20 cellular contexts compared by ENCODE assay signal in the genomic region with DNA sequence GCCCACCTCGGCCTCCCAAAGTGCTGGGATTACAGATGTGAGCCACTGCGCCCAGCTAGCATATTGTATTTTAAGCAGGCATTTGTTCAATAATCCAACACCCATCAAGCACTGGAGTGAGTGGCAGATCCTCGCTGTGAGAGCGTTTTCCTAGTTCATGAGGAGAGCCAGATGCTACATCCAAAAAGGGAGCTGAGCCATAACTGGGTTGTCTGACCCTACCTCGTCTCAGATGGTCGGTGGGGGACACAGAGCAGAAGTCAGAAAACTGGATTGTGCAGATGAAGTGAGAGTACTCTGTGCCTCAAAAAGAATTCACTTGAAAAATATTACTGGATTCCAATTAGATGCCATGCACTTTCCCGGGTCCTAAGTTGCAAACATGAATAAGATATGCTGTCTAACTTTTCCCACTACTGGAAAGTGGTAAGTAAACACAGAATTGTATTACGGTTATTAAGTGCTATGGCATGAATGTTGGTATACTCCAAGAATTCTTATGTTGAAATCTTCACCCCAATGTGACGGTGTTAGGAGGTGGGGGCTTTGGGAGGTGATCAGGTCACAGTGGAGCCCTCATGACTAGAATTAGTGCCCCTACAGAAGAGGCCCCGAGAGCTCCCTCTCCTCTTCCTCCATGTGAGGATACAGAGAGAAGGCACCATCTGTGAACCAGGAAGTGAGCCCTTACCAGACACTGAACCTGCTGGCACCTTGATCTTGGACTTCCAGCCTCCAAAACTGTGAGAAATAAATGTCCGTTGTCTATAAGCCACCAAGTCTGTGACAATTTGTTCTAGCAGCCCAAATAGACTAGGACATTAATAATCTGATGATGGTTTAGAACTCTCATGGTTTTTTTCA. TPM values are rescaled to one million over a fixed set of nuclear protein-coding genes. Genes with fewer than 3 reads are reported as not detected.
"Had no signal": no experiment of that assay in that cellular context is flagged by ENCODE, and none has a peak within 500 bp of the region (broad histone marks: within the 10 kb centered on the region; RNA-seq: fewer than 3 reads in every experiment).

No MANE protein-coding gene starts in this region.

- H3K4me3 ChIP-seq: ascending aorta, gastrocnemius medialis, smooth muscle cell, testis had no signal

- DNase-seq: activated CD4-positive, alpha-beta T cell treated with anti-CD3 and anti-CD28 coated beads for 1 hour; activated CD4-positive, alpha-beta T cell treated with anti-CD3 and anti-CD28 coated beads, Interleukin-2, amount 50 U/mL, for 4 hours; activated effector memory CD4-positive, alpha-beta T cell treated with anti-CD3 and anti-CD28 coated beads, Interleukin-2, amount 50 U/mL, for 16 hours; activated naive CD4-positive, alpha-beta T cell treated with anti-CD3 and anti-CD28 coated beads, Interleukin-2, amount 50 U/mL, for 16 hours; activated T-cell treated with anti-CD3 and anti-CD28 coated beads, Interleukin-2, amount 50 U/mL, for 72 hours; cerebellar nuclear complex; cortex of kidney; effector CD4-positive, alpha-beta T cell; gastrocnemius medialis; head of caudate nucleus; mesenchymal stem cell; naive thymus-derived CD8-positive, alpha-beta T cell; stimulated activated CD4-positive, alpha-beta T cell treated with anti-CD3 and anti-CD28 coated beads, Interleukin-4, amount 100 ng/mL, for 24 hours; testis had no signal

- H3K27ac Mint-ChIP-seq: activated T-cell treated with anti-CD3 and anti-CD28 coated beads, Interleukin-2, amount 50 U/mL, for 72 hours; naive thymus-derived CD8-positive, alpha-beta T cell; stimulated activated memory B cell treated with anti-CD40 and anti-IgM and Interleukin-4, amounts not matched to agents 10 μg/mL and 1 μg/mL and 100 μg/mL, for 72 hours; T-helper 1 cell treated with Interleukin-12 subunit alpha and Interleukin-12 subunit beta and Interleukin-4 antibody, amounts not matched to agents 30 μg/mL and 1 μg/mL, for 36 hours had no signal

- H3K9me3 Mint-ChIP-seq: activated T-cell treated with anti-CD3 and anti-CD28 coated beads, Interleukin-2, amount 50 U/mL, for 72 hours; naive thymus-derived CD8-positive, alpha-beta T cell; stimulated activated memory B cell treated with anti-CD40 and anti-IgM and Interleukin-4, amounts not matched to agents 10 μg/mL and 1 μg/mL and 100 μg/mL, for 72 hours; T-helper 1 cell treated with Interleukin-12 subunit alpha and Interleukin-12 subunit beta and Interleukin-4 antibody, amounts not matched to agents 30 μg/mL and 1 μg/mL, for 36 hours had no signal

- H3K36me3 Mint-ChIP-seq: stimulated activated memory B cell treated with anti-CD40 and anti-IgM and Interleukin-4, amounts not matched to agents 10 μg/mL and 1 μg/mL and 100 μg/mL, for 72 hours had no signal

- H3K36me3 ChIP-seq: ascending aorta, gastrocnemius medialis had no signal

- H3K27me3 ChIP-seq: ascending aorta, gastrocnemius medialis, testis had no signal

- H3K4me3 Mint-ChIP-seq: activated T-cell treated with anti-CD3 and anti-CD28 coated beads, Interleukin-2, amount 50 U/mL, for 72 hours; naive thymus-derived CD8-positive, alpha-beta T cell; stimulated activated memory B cell treated with anti-CD40 and anti-IgM and Interleukin-4, amounts not matched to agents 10 μg/mL and 1 μg/mL and 100 μg/mL, for 72 hours; T-helper 1 cell treated with Interleukin-12 subunit alpha and Interleukin-12 subunit beta and Interleukin-4 antibody, amounts not matched to agents 30 μg/mL and 1 μg/mL, for 36 hours had no signal

- H3K9ac ChIP-seq: parathyroid adenoma had no signal

- H3K4me1 Mint-ChIP-seq: stimulated activated memory B cell treated with anti-CD40 and anti-IgM and Interleukin-4, amounts not matched to agents 10 μg/mL and 1 μg/mL and 100 μg/mL, for 72 hours had no signal

- H3K27ac ChIP-seq: ascending aorta, gastrocnemius medialis, parathyroid adenoma, testis, VCaP had no signal

- ATAC-seq: activated T-cell treated with anti-CD3 and anti-CD28 coated beads, Interleukin-2, amount 50 U/mL, for 72 hours; naive thymus-derived CD8-positive, alpha-beta T cell; stimulated activated memory B cell treated with anti-CD40 and anti-IgM and Interleukin-4, amounts not matched to agents 10 μg/mL and 1 μg/mL and 100 μg/mL, for 72 hours had no signal

- H3K4me2 ChIP-seq: smooth muscle cell had no signal

- H3K4me1 ChIP-seq: ascending aorta, gastrocnemius medialis, parathyroid adenoma, testis had no signal

- H3K9me3 ChIP-seq: ascending aorta, gastrocnemius medialis, testis had no signal

- H3K79me2 ChIP-seq: parathyroid adenoma had no signal

- H2AFZ ChIP-seq: parathyroid adenoma had no signal

RNA-seq across cellular contexts. Expression of a gene that starts 21.9 kb away (rescaled TPM):
- total RNA-seq: naive thymus-derived CD8-positive, alpha-beta T cell had no signal
